Comparison of ENCODE assay signal across 25 cellular contexts in the genomic region with DNA sequence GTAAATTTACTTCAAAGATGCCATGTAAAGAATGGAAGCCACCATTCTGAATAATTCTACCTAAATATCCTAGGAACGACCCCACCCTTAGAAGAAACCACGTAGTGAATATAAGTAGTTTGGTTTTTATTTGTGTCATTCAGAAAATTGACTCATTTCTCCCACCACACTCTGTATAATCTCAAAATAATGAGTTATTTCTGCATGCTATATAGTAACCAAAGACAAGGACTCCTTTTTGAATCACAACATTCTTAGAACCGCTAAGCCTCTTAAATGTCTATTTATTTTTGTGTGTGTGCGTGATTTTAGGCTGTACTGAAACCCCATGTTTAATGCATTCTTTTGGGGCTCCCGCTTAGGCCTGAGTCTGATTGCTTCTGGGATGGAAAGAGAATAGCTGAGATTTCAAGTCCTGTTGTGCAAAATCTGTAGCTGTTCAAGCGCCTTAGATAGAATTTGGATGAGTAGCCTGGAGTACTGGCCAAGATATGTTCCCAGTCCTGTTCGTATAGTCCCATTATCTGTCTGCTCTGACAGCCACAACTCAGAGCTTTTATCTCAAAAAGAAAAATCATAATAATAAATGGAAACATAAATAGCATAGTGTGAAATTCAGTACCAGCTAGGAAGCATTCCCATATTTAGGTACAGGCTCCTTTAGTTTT.
"Had no signal": no experiment of that assay in that cellular context is flagged by ENCODE, and none has a peak within 500 bp of the region (broad histone marks: within the 10 kb centered on the region; RNA-seq: fewer than 3 reads in every experiment).

No MANE protein-coding gene starts in this region.

- H3K4me3 ChIP-seq: coronary artery, gastroesophageal sphincter, heart left ventricle, hepatocyte, left lung, lower lobe of right lung, ovary, psoas muscle, right lobe of liver, stomach, testis, tibial artery had no signal

- H3K27me3 ChIP-seq: gastroesophageal sphincter, heart left ventricle, hepatocyte, left lung, ovary, right lobe of liver, stomach, testis, tibial artery had no signal

- H3K36me3 ChIP-seq: gastroesophageal sphincter, heart left ventricle, left lung, lower lobe of right lung, ovary, right lobe of liver, stomach, tibial artery had no signal

- H3K9me3 ChIP-seq: gastroesophageal sphincter, heart left ventricle, lower lobe of right lung, ovary, psoas muscle, right lobe of liver, stomach, testis, tibial artery had no signal

- H3K27ac ChIP-seq: coronary artery, gastroesophageal sphincter, hepatocyte, left lung, lower lobe of right lung, ovary, psoas muscle, right lobe of liver, stomach, testis, tibial artery had no signal

- H3K4me1 ChIP-seq: left lung, lower lobe of right lung, psoas muscle, right lobe of liver, testis, tibial artery had no signal

- DNase-seq: dermis blood vessel endothelial cell; effector memory CD8-positive, alpha-beta T cell; foreskin fibroblast; heart left ventricle; kidney; left cardiac atrium; left lung; lower lobe of right lung; naive thymus-derived CD8-positive, alpha-beta T cell; occipital lobe; ovary; posterior cingulate gyrus; psoas muscle; right lobe of liver; small intestine; stimulated activated CD4-positive, alpha-beta T cell treated with anti-CD3 and anti-CD28 coated beads, Interleukin-15, amount 100 ng/mL, for 24 hours; stimulated activated CD4-positive, alpha-beta T cell treated with anti-CD3 and anti-CD28 coated beads, Interleukin-2, amount 100 ng/mL, for 48 hours; stimulated activated CD8-positive, alpha-beta memory T cell treated with anti-CD3 and anti-CD28 coated beads, Interleukin-4, amount 100 ng/mL, for 48 hours; stimulated activated naive CD4-positive, alpha-beta T cell treated with Interleukin-2 at 50 U/mL for 16 hours; stomach; testis; tibial artery had no signal
